In the genomic region with DNA sequence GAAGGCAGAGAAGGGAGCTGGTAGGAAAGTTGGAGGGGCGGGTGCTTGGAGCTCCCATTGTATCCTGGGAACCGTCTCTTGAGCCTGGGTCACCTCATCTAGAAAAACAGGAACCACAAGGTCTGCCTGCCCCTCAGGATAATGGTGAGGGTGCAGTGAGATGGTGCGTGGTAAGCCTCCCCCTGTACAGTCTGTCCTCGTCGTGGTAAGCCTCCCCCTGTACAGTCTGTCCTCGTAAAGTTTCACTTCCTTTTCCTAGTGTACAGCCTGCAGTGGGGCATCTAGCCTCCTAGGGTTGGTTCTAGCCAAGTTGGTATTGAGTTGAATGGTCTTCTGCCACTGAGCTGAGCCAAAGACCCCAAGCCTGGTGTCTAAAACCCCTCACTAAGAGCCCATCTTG, we compare ENCODE assay signal across 19 cellular contexts.
DNase-seq lines count a peak whose midpoint lies in the region; ATAC-seq and TF ChIP-seq lines count a peak whose summit lies in the region.
"Had no signal": no experiment of that assay in that cellular context is flagged by ENCODE, and none has a peak within 500 bp of the region (broad histone marks: within the 10 kb centered on the region; RNA-seq: fewer than 3 reads in every experiment).

No MANE protein-coding gene starts in this region.

- TF ChIP-seq EP300 in esophagus muscularis mucosa (IDR thresholded peaks at IDR 0.05): peak; percentile 17

- no peak overlapping the region for H3K4ac ChIP-seq in neuronal stem cell (ENCODE audit: low read length)

- no peak overlapping the region for H2BK120ac ChIP-seq in neuronal stem cell (ENCODE audit: low read depth, low read length)

- H3K23ac ChIP-seq in neuronal stem cell (ENCODE audit: low read depth, low read length, poor library complexity): no peak overlapping the region

- H2BK5ac ChIP-seq in neuronal stem cell (ENCODE audit: low read length): no peak overlapping the region

- peak; percentile 70 for DNase-seq in NB4 (ENCODE audit: low read depth)
- no peak for DNase-seq in esophagus muscularis mucosa (ENCODE audit: extremely low spot score)
- no peak for DNase-seq in neuronal stem cell (ENCODE audit: low spot score)
- no peak for DNase-seq in stimulated activated CD4-positive, alpha-beta T cell treated with anti-CD3 and anti-CD28 coated beads, Interleukin-4, amount 100 ng/mL, for 24 hours
- DNase-seq: ACHN; activated CD4-positive, alpha-beta T cell treated with anti-CD3 and anti-CD28 coated beads, Interleukin-2, amount 50 U/mL, for 4 hours; activated naive CD4-positive, alpha-beta T cell treated with anti-CD3 and anti-CD28 coated beads, Interleukin-2, amount 10 ng/mL, durations not matched to agents 7 days and 5 days; activated T-cell treated with anti-CD3 and anti-CD28 coated beads, Interleukin-2, amount 50 U/mL, for 1 hour; EL; immature natural killer cell; MG63; NCI-H2081 treated with DMSO at 0.1 percent for 48 hours; NCI-H510A; PC-9; retina had no signal

- H3K27ac ChIP-seq in C4-2B (peak overlapping the region; percentile 46), esophagus muscularis mucosa (replicated peaks in 1 of 4) (no peak overlapping the region), neuronal stem cell (replicated peaks; ENCODE audit: low read length) (no peak overlapping the region)
- H3K27ac ChIP-seq: PC-9 had no signal

- H3K36me3 ChIP-seq in esophagus muscularis mucosa (no peaks in the 10 kb centered on the region), neuronal stem cell (replicated peaks in 1 of 2; ENCODE audit: control insufficient read depth in 2 of 2, insufficient read depth in 2 of 2, low read length in 2 of 2) (no peaks in the 10 kb centered on the region)
- H3K36me3 ChIP-seq: MG63 had no signal

- 54% methylated on average over 4 of the region's 6 CpGs for WGBS in esophagus muscularis mucosa
- no CpG with 5 or more reads among the region's 6 CpGs for WGBS in neuronal stem cell (ENCODE audit: extremely low coverage in 2 of 2, insufficient read length in 2 of 2, insufficient replicate concordance in 1 of 2), 2 donors

- no peak overlapping the region for H3K4me2 ChIP-seq in neuronal stem cell (ENCODE audit: insufficient read depth, low read length, poor library complexity, severe bottlenecking)
- H3K4me2 ChIP-seq: PC-9 had no signal

- H2BK12ac ChIP-seq in neuronal stem cell (ENCODE audit: low read length): no peak overlapping the region

- TF ChIP-seq POLR2A in NB4 (IDR thresholded peaks at IDR 0.05; ENCODE audit: extremely low read depth, insufficient read length) (no peak), esophagus muscularis mucosa (IDR thresholded peaks at IDR 0.05; ENCODE audit: low read depth) (no peak)

- TF ChIP-seq CTCF in C4-2B (conservative IDR thresholded peaks at IDR 0.05) (no peak), NB4 (IDR thresholded peaks at IDR 0.05; ENCODE audit: low read depth, low read length) (no peak), esophagus muscularis mucosa (IDR thresholded peaks at IDR 0.05) (no peak)

- H3K4me1 ChIP-seq in esophagus muscularis mucosa (no peaks in the 10 kb centered on the region), neuronal stem cell (ENCODE audit: control insufficient read depth in 2 of 2, insufficient read depth in 1 of 2, low read depth in 1 of 2, low read length in 2 of 2) (peaks cover 0 to 2% of the 10 kb centered on the region in 2 donors)

- H3K18ac ChIP-seq in neuronal stem cell (ENCODE audit: low read length): peak overlapping the region; percentile 46

- no peak overlapping the region for H2BK15ac ChIP-seq in neuronal stem cell (ENCODE audit: low read length)

- ATAC-seq in GM18517 (IDR thresholded peaks at IDR 0.05; ENCODE audit: unreplicated experiment) (no peak), GM18909 (IDR thresholded peaks at IDR 0.05; ENCODE audit: poor library complexity, unreplicated experiment) (no peak), HG02870 (IDR thresholded peaks at IDR 0.05; ENCODE audit: unreplicated experiment) (no peak)

- no peak overlapping the region for H3K9ac ChIP-seq in neuronal stem cell (ENCODE audit: low read depth, low read length, poor library complexity)

- intact Hi-C loops in esophagus muscularis mucosa (cut with DNase I): no loop called here

- H4K8ac ChIP-seq in neuronal stem cell (ENCODE audit: low read depth, low read length): no peak overlapping the region

- no peaks in the 10 kb centered on the region for H3K79me1 ChIP-seq in neuronal stem cell (ENCODE audit: low read depth, low read length)

- H4K91ac ChIP-seq in neuronal stem cell (ENCODE audit: low read depth, low read length, poor library complexity): no peak overlapping the region

- H3K4me3 ChIP-seq in NB4 (ENCODE audit: low read depth, low read length): no peak overlapping the region
- no peak overlapping the region for H3K4me3 ChIP-seq in esophagus muscularis mucosa
- no peak overlapping the region for H3K4me3 ChIP-seq in neuronal stem cell (ENCODE audit: low read length in 2 of 2)
- H3K4me3 ChIP-seq: MG63, PC-9 had no signal

- no peak overlapping the region for H2AFZ ChIP-seq in neuronal stem cell (ENCODE audit: low read length)
- H2AFZ ChIP-seq: PC-9 had no signal

- H3K27me3 ChIP-seq in esophagus muscularis mucosa (peaks cover 0 to 35% (median 0%) of the 10 kb centered on the region in 4 donors), neuronal stem cell (ENCODE audit: control insufficient read depth in 3 of 3, insufficient read depth in 3 of 3, low read depth in 1 of 3, low read length in 3 of 3) (no peaks in the 10 kb centered on the region)
- H3K27me3 ChIP-seq: MG63 had no signal

- H3K9me3 ChIP-seq in esophagus muscularis mucosa (no peaks in the 10 kb centered on the region), neuronal stem cell (replicated peaks in 1 of 2; ENCODE audit: control insufficient read depth in 2 of 2, insufficient read depth in 1 of 2, low read depth in 1 of 2, low read length in 2 of 2) (no peaks in the 10 kb centered on the region)
- H3K9me3 ChIP-seq: MG63 had no signal

- no peak overlapping the region for H2AK5ac ChIP-seq in neuronal stem cell (ENCODE audit: low read depth, low read length)

- no peak overlapping the region for H3K14ac ChIP-seq in neuronal stem cell (ENCODE audit: low read length)
